ENCODE assay signal across 8 cellular contexts in genomic region chr3:38579551-38580449, GRCh38.
DNase-seq lines count a peak whose midpoint lies in the region; ATAC-seq and TF ChIP-seq lines count a peak whose summit lies in the region.
"Had no signal": no experiment of that assay in that cellular context is flagged by ENCODE, and none has a peak within 500 bp of the region (broad histone marks: within the 10 kb centered on the region; RNA-seq: fewer than 3 reads in every experiment).

No MANE protein-coding gene starts in this region.

- H3K27ac Mint-ChIP-seq in Calu3 (ENCODE audit: unreplicated experiment), result no peak overlapping the region

- H3K4me1 Mint-ChIP-seq in Calu3 (ENCODE audit: low read depth, unreplicated experiment), result no peaks in the 10 kb centered on the region

- H3K27ac ChIP-seq in foreskin keratinocyte (no peak overlapping the region), PC-9 (no peak overlapping the region)
- H3K27ac ChIP-seq: SK-N-MC had no signal

- H2AFZ ChIP-seq in PC-9, result no peak overlapping the region

- H3K4me3 ChIP-seq in PC-9, result no peak overlapping the region
- H3K4me3 ChIP-seq: SK-N-MC had no signal

- CTCF ChIA-PET in Calu3 (lab: Charles Lee) (no interaction called here), PC-9 (lab: Charles Lee) (no interaction called here)

- H3K27me3 Mint-ChIP-seq in Calu3 (ENCODE audit: unreplicated experiment), result peaks cover 41% of the 10 kb centered on the region

- H3F3A ChIP-seq in PC-9 (ENCODE audit: insufficient read depth, low read depth), result no peaks in the 10 kb centered on the region

- BruUV-seq in Calu3 (replicated peaks; lab: Mats Ljungman, UMichigan) (no TSS peak), PC-9 (replicated peaks; lab: Mats Ljungman, UMichigan) (no TSS peak)

- H3K9me3 Mint-ChIP-seq in Calu3 (ENCODE audit: low read depth, unreplicated experiment), result no peaks in the 10 kb centered on the region

- POLR2A ChIA-PET in PC-9 (lab: Charles Lee; ENCODE audit: unreplicated experiment), result no interaction called here

- H3K4me1 ChIP-seq in foreskin keratinocyte (no peaks in the 10 kb centered on the region), PC-9 (replicated peaks; ENCODE audit: insufficient read depth) (no peaks in the 10 kb centered on the region)

- no peaks in the 10 kb centered on the region for H3K36me3 ChIP-seq in PC-9 (ENCODE audit: low read depth)

- intact Hi-C loops in Calu3 (cut with micrococcal nuclease; ENCODE audit: unreplicated experiment) (no loop called here), PC-9 (cut with micrococcal nuclease; ENCODE audit: unreplicated experiment) (no loop called here)

- DNase-seq in ecto neural progenitor cell (ENCODE audit: low spot score) (peak; percentile 42), foreskin keratinocyte (no peak), Calu3 (no peak), PC-9 (no peak)
- peak; percentile 14 for DNase-seq in stimulated activated CD8-positive, alpha-beta memory T cell treated with anti-CD3 and anti-CD28 coated beads, Interleukin-4, amount 100 ng/mL, for 48 hours

- no peaks in the 10 kb centered on the region for H4K20me1 ChIP-seq in PC-9 (ENCODE audit: insufficient read depth)

- H3K4me2 ChIP-seq in PC-9, result no peak overlapping the region

- no peak overlapping the region for H3K4me3 Mint-ChIP-seq in Calu3 (ENCODE audit: low read depth, unreplicated experiment)

- no peaks in the 10 kb centered on the region for H3K36me3 Mint-ChIP-seq in Calu3 (ENCODE audit: insufficient read depth, unreplicated experiment)

- no peaks in the 10 kb centered on the region for H3K9me2 ChIP-seq in PC-9 (ENCODE audit: insufficient read depth)

- H3K9me3 ChIP-seq in PC-9 (ENCODE audit: insufficient read depth, low read depth), result no peaks in the 10 kb centered on the region

- peak; percentile 69 for ATAC-seq in GM19023 (IDR thresholded peaks at IDR 0.05; ENCODE audit: unreplicated experiment)
- ATAC-seq in HG03045 (IDR thresholded peaks at IDR 0.05; ENCODE audit: unreplicated experiment), result peak; percentile 60
- no peak for ATAC-seq in foreskin keratinocyte

- H3K27me3 ChIP-seq in foreskin keratinocyte (no peaks in the 10 kb centered on the region), PC-9 (ENCODE audit: insufficient read depth, low read depth) (peaks cover 30% of the 10 kb centered on the region)

- H3K79me2 ChIP-seq in PC-9 (ENCODE audit: low read depth), result no peaks in the 10 kb centered on the region

- TF ChIP-seq CTCF in foreskin keratinocyte (conservative IDR thresholded peaks at IDR 0.05) (no peak), Calu3 (IDR thresholded peaks at IDR 0.05; ENCODE audit: unreplicated experiment) (no peak), PC-9 (conservative IDR thresholded peaks at IDR 0.05) (no peak)

Comparison
In these comparisons a context has a peak if more than half of its experiments do, and no peak if none do; other contexts are left out.
1. DNase-seq: peak in ecto neural progenitor cell (single experiment) and stimulated activated CD8-positive, alpha-beta memory T cell treated with anti-CD3 and anti-CD28 coated beads, Interleukin-4, amount 100 ng/mL, for 48 hours (single experiment); none in foreskin keratinocyte (0 of 2), Calu3 (single experiment) and PC-9 (0 of 2).